ENCODE assay signal across 16 cellular contexts in genomic region chrX:72778146-72778545, GRCh38. TPM values are rescaled to one million over a fixed set of nuclear protein-coding genes. Genes with fewer than 3 reads are reported as not detected.
"Had no signal": no experiment of that assay in that cellular context is flagged by ENCODE, and none has a peak within 500 bp of the region (broad histone marks: within the 10 kb centered on the region; RNA-seq: fewer than 3 reads in every experiment).

No MANE protein-coding gene starts in this region.

RNA-seq across cellular contexts. Expression of gene DMRTC1B, which starts 1.5 kb away (rescaled TPM):
- total RNA-seq: activated CD4-positive, alpha-beta memory T cell treated with anti-CD3 and anti-CD28 coated beads for 36 hours; activated CD4-positive, alpha-beta T cell treated with anti-CD3 and anti-CD28 coated beads, Interleukin-2, amount 10 ng/mL, durations not matched to agents 24 days and 14 days; activated T-cell treated with anti-CD3 and anti-CD28 coated beads, Interleukin-2, amount 50 U/mL, for 4 hours; dermis microvascular lymphatic vessel endothelial cell; esophagus muscularis mucosa; foreskin keratinocyte; gastrocnemius medialis; T-helper 1 cell treated with Interleukin-12 subunit alpha and Interleukin-12 subunit beta and Interleukin-4 antibody, amounts not matched to agents 30 ng/mL and 1 ng/mL, for 36 hours had no signal
- polyA plus RNA-seq: foreskin keratinocyte, heart left ventricle had no signal

RNA-seq across cellular contexts. Expression of gene FAM236B, which starts 4.3 kb away (rescaled TPM):
- total RNA-seq: activated CD4-positive, alpha-beta memory T cell treated with anti-CD3 and anti-CD28 coated beads for 36 hours; activated CD4-positive, alpha-beta T cell treated with anti-CD3 and anti-CD28 coated beads for 36 hours; activated CD4-positive, alpha-beta T cell treated with anti-CD3 and anti-CD28 coated beads, Interleukin-2, amount 10 ng/mL, durations not matched to agents 24 days and 14 days; activated T-cell treated with anti-CD3 and anti-CD28 coated beads, Interleukin-2, amount 50 U/mL, for 4 hours; activated T-helper 17 cell treated with anti-CD3 and anti-CD28 coated beads, Interleukin-2, amount 50 U/mL, for 72 hours; body of pancreas; cardiac muscle cell; colonic mucosa; dermis microvascular lymphatic vessel endothelial cell; endodermal cell; esophagus muscularis mucosa; foreskin keratinocyte; gastrocnemius medialis; heart left ventricle; T-helper 1 cell treated with Interleukin-12 subunit alpha and Interleukin-12 subunit beta and Interleukin-4 antibody, amounts not matched to agents 30 ng/mL and 1 ng/mL, for 36 hours had no signal
- polyA plus RNA-seq: adipose tissue, cardiac muscle cell, foreskin keratinocyte, heart left ventricle had no signal

RNA-seq across cellular contexts. Expression of gene FAM236D, which starts 29.9 kb away (rescaled TPM):
- total RNA-seq: activated CD4-positive, alpha-beta memory T cell treated with anti-CD3 and anti-CD28 coated beads for 36 hours; activated CD4-positive, alpha-beta T cell treated with anti-CD3 and anti-CD28 coated beads for 36 hours; activated CD4-positive, alpha-beta T cell treated with anti-CD3 and anti-CD28 coated beads, Interleukin-2, amount 10 ng/mL, durations not matched to agents 24 days and 14 days; activated T-cell treated with anti-CD3 and anti-CD28 coated beads, Interleukin-2, amount 50 U/mL, for 4 hours; activated T-helper 17 cell treated with anti-CD3 and anti-CD28 coated beads, Interleukin-2, amount 50 U/mL, for 72 hours; body of pancreas; cardiac muscle cell; colonic mucosa; dermis microvascular lymphatic vessel endothelial cell; endodermal cell; esophagus muscularis mucosa; foreskin keratinocyte; gastrocnemius medialis; heart left ventricle; T-helper 1 cell treated with Interleukin-12 subunit alpha and Interleukin-12 subunit beta and Interleukin-4 antibody, amounts not matched to agents 30 ng/mL and 1 ng/mL, for 36 hours had no signal
- polyA plus RNA-seq: adipose tissue, cardiac muscle cell, foreskin keratinocyte, heart left ventricle had no signal
